13 cellular contexts compared by ENCODE assay signal in the genomic region with DNA sequence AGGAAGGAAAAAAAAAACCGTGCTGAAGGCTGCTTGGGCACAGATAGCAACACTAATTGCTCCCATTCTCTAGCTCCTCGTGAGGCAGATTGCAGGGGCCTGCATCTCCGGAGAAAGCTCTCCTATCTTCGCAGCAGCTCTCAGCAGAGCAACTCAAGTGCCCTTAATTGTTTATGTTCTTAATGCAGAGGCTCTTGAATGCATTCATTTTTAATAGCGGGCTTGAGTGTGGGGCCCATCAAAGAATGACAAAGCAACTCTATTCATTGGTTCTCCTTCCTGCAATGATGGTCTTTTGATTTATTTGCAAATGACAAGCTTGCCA. TPM values are rescaled to one million over a fixed set of nuclear protein-coding genes. Genes with fewer than 3 reads are reported as not detected.
DNase-seq lines count a peak whose midpoint lies in the region; ATAC-seq and TF ChIP-seq lines count a peak whose summit lies in the region.
"Had no signal": no experiment of that assay in that cellular context is flagged by ENCODE, and none has a peak within 500 bp of the region (broad histone marks: within the 10 kb centered on the region; RNA-seq: fewer than 3 reads in every experiment).

No MANE protein-coding gene starts in this region.

- H3K36me3 ChIP-seq in HUES64 (ENCODE audit: insufficient read depth, low read length) (peaks cover 27% of the 10 kb centered on the region), body of pancreas (replicated peaks in 1 of 2; ENCODE audit: insufficient read depth in 1 of 2, low read depth in 2 of 2) (no peaks in the 10 kb centered on the region)

- no peak for ATAC-seq in body of pancreas
- ATAC-seq in stimulated activated naive CD8-positive, alpha-beta T cell treated with anti-CD3 and anti-CD28 coated beads, Interleukin-15, Interleukin-2, amounts not matched to agents 100 U/mL and 50 U/mL, for 24 hours, result no peak
- ATAC-seq: activated naive CD4-positive, alpha-beta T cell treated with anti-CD3 and anti-CD28 coated beads, Interleukin-2, amount 50 U/mL, for 72 hours had no signal

- intact Hi-C loops in body of pancreas (cut with DNase I), result no loop called here

- H3K27ac Mint-ChIP-seq in mesothelial cell of epicardium, result peak overlapping the region; percentile 52
- H3K27ac Mint-ChIP-seq: activated naive CD4-positive, alpha-beta T cell treated with anti-CD3 and anti-CD28 coated beads, Interleukin-2, amount 50 U/mL, for 72 hours had no signal

- no peaks in the 10 kb centered on the region for H3K27me3 ChIP-seq in HUES64 (ENCODE audit: insufficient read depth, low read length)
- no peaks in the 10 kb centered on the region for H3K27me3 ChIP-seq in body of pancreas

- H3K4me3 ChIP-seq in HUES64 (ENCODE audit: low read length) (0 out of 2 replicates have a peak overlapping the region, but pooled peaks have one; percentile 7), body of pancreas (no peak overlapping the region)
- H3K4me3 ChIP-seq: coronary artery had no signal

- no peaks in the 10 kb centered on the region for H3K27me3 Mint-ChIP-seq in mesothelial cell of epicardium (ENCODE audit: low read depth)

- peak overlapping the region; percentile 61; the same call in 1 of the 2 replicates for H3K27ac ChIP-seq in HUES64 (ENCODE audit: low read depth, low read length)
- H3K27ac ChIP-seq in body of pancreas, result no peak overlapping the region
- H3K27ac ChIP-seq: HL-60 had no signal

- peaks cover 14% of the 10 kb centered on the region for H3K36me3 Mint-ChIP-seq in mesothelial cell of epicardium
- H3K36me3 Mint-ChIP-seq: activated naive CD4-positive, alpha-beta T cell treated with anti-CD3 and anti-CD28 coated beads, Interleukin-2, amount 50 U/mL, for 72 hours had no signal

- H3K9me3 ChIP-seq in HUES64 (ENCODE audit: insufficient read depth, low read depth, low read length) (no peaks in the 10 kb centered on the region), body of pancreas (no peaks in the 10 kb centered on the region)

- H3K4me1 ChIP-seq in HUES64 (ENCODE audit: insufficient read depth, low read length) (peaks cover 51% of the 10 kb centered on the region), body of pancreas (peaks cover 17% of the 10 kb centered on the region)

- no peaks in the 10 kb centered on the region for H3K9me3 Mint-ChIP-seq in mesothelial cell of epicardium
- H3K9me3 Mint-ChIP-seq: activated naive CD4-positive, alpha-beta T cell treated with anti-CD3 and anti-CD28 coated beads, Interleukin-2, amount 50 U/mL, for 72 hours had no signal

- H3K4me3 Mint-ChIP-seq in mesothelial cell of epicardium, result no peak overlapping the region

- TF ChIP-seq CTCF in mesothelial cell of epicardium (IDR thresholded peaks at IDR 0.05; ENCODE audit: unreplicated experiment), result no peak
- no peak for TF ChIP-seq CTCF in body of pancreas (IDR thresholded peaks at IDR 0.05)

- no peak overlapping the region for H3K9ac ChIP-seq in HUES64 (ENCODE audit: low read depth, low read length)

- TF ChIP-seq POLR2A in body of pancreas (IDR thresholded peaks at IDR 0.05), result no peak

- 6% methylated on average over 5 of the region's 5 CpGs for WGBS in HUES64
- 38 to 43% methylated on average over 5 of the region's 5 CpGs for WGBS in body of pancreas, 2 donors

- peaks cover 51% of the 10 kb centered on the region for H3K4me1 Mint-ChIP-seq in mesothelial cell of epicardium

- DNase-seq in AG20443 (ENCODE audit: low spot score), result peak; percentile 14
- peak; percentile 66 for DNase-seq in SK-N-DZ (ENCODE audit: low spot score)
- DNase-seq in mesothelial cell of epicardium (ENCODE audit: low spot score in 2 of 2, unreplicated experiment in 2 of 2), result no peak
- DNase-seq in glomerular visceral epithelial cell (ENCODE audit: extremely low spot score), result no peak
- no peak for DNase-seq in body of pancreas
- no peak for DNase-seq in stimulated activated naive CD8-positive, alpha-beta T cell treated with anti-CD3 and anti-CD28 coated beads, Interleukin-15, Interleukin-2, amounts not matched to agents 100 U/mL and 50 U/mL, for 24 hours
- DNase-seq in activated CD4-positive, alpha-beta T cell treated with anti-CD3 and anti-CD28 coated beads for 48 hours, result no peak
- DNase-seq: activated CD8-positive, alpha-beta memory T cell treated with anti-CD3 and anti-CD28 coated beads for 24 hours; T-helper 2 cell had no signal

RNA-seq across cellular contexts. Expression of a gene that starts 23.9 kb away (rescaled TPM):
- polyA plus RNA-seq in HUES64 (2013, experiment 1 of 2), result 62.3 TPM
- polyA plus RNA-seq in HUES64 (2013, experiment 2 of 2), result 63.8 TPM
- polyA plus RNA-seq in SK-N-DZ (2014; cell fraction: cytosol; rRNA removed), result 42.8 and 52.4 TPM in 2 replicates
- polyA plus RNA-seq in SK-N-DZ (2014; cell fraction: nucleus; rRNA removed), result 33.3 and 37.3 TPM in 2 replicates
- total RNA-seq in mesothelial cell of epicardium (88.7 to 97.9 TPM (median 90.7 TPM) in 3 replicates), body of pancreas (10 to 100 TPM; 49.5 to 58.3 TPM)

Comparison
In these comparisons a context has a peak if more than half of its experiments do, and no peak if none do; other contexts are left out.
1. DNase-seq: peak in AG20443 (single experiment) and SK-N-DZ (single experiment); none in mesothelial cell of epicardium (0 of 2), glomerular visceral epithelial cell (single experiment), body of pancreas (0 of 4), stimulated activated naive CD8-positive, alpha-beta T cell treated with anti-CD3 and anti-CD28 coated beads, Interleukin-15, Interleukin-2, amounts not matched to agents 100 U/mL and 50 U/mL, for 24 hours (single experiment) and activated CD4-positive, alpha-beta T cell treated with anti-CD3 and anti-CD28 coated beads for 48 hours (single experiment).